ENCODE assay signal across 8 cellular contexts in the genomic region with DNA sequence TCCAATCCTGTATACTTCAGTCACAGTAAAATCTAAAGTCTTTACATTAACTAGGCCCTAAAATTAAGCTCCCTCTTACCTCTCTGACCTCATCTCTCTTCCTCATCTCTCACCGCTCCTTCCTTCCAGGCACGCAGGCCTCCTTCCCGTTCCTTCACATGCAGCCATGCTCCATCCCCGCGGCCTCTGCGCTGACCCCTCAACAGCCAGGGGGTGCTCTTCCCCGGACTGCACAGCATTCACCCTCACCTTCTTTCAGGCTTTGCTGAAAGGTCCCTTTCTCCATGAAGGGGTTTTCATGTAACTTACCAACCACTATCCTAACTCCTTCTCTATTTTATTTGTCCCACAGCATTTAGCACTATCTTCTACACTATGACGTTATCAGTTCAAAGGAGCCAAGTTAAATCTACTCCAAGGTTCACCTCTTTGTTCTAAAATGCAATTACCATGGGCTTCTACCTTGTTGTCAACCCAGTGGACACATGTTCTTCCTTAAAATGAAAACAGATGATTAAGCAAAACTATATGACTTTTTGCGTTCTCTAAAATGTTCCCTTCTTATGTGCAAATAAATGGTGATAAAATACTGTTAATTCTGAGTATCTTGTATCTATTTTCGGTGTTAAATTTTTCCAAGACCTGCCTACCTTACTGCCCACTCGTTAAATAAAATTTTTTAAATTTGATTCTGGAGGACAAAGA. TPM values are rescaled to one million over a fixed set of nuclear protein-coding genes. Genes with fewer than 3 reads are reported as not detected.
DNase-seq lines count a peak whose midpoint lies in the region; ATAC-seq, FAIRE-seq and TF ChIP-seq lines count a peak whose summit lies in the region.
"Had no signal": no experiment of that assay in that cellular context is flagged by ENCODE, and none has a peak within 500 bp of the region (broad histone marks: within the 10 kb centered on the region; RNA-seq: fewer than 3 reads in every experiment).

No MANE protein-coding gene starts in this region.

- no peaks in the 10 kb centered on the region for H3K79me2 ChIP-seq in smooth muscle cell (ENCODE audit: low read depth)

- H3K4me1 ChIP-seq in heart right ventricle = peaks cover 0 to 9% (median 0%) of the 10 kb centered on the region in 9 donors
- H3K4me1 ChIP-seq in smooth muscle cell (ENCODE audit: low read depth) = no peaks in the 10 kb centered on the region

- H3K27me3 ChIP-seq in heart right ventricle (no peaks in the 10 kb centered on the region), smooth muscle cell (ENCODE audit: low read depth) (no peaks in the 10 kb centered on the region)

- H3K4me3 Mint-ChIP-seq in T-helper 17 cell = no peak overlapping the region

- peaks cover 21% of the 10 kb centered on the region for H3K36me3 Mint-ChIP-seq in T-helper 17 cell (ENCODE audit: low read depth)

- H3K9me3 ChIP-seq in T-helper 17 cell (ENCODE audit: control insufficient read depth, low read length, poor library complexity, severe bottlenecking) (no peaks in the 10 kb centered on the region), heart right ventricle (peaks cover 0 to 8% (median 0%) of the 10 kb centered on the region in 11 donors), smooth muscle cell (replicated peaks; ENCODE audit: low read depth) (peaks cover 4% of the 10 kb centered on the region)

- intact Hi-C loops in heart right ventricle (cut with DNase I) = no loop called here

- H3K27ac Mint-ChIP-seq in T-helper 17 cell = peak overlapping the region; percentile 75

- TF ChIP-seq CTCF in heart right ventricle (IDR thresholded peaks at IDR 0.05) = peak in 8 of 9 donors; percentile 12 to 66 (median 54)
- peak; percentile 25 for TF ChIP-seq CTCF in smooth muscle cell (IDR thresholded peaks at IDR 0.05; ENCODE audit: borderline replicate concordance, insufficient read depth, poor library complexity, severe bottlenecking)

- H3K9ac ChIP-seq in smooth muscle cell (ENCODE audit: low read depth) = no peak overlapping the region

- DNase-seq in GM19239 (ENCODE audit: insufficient read length, low spot score) (no peak), T-helper 17 cell (no peak), heart right ventricle (peak in 1 of 2 donors; percentile 23), smooth muscle cell (lab: John Stamatoyannopoulos, UW; ENCODE audit: unreplicated experiment) (no peak), NCI-H1092 treated with DMSO at 0.1 percent for 48 hours (lab: John Stamatoyannopoulos, UW) (no peak)
- DNase-seq: small intestine had no signal

- no peak overlapping the region for H2AFZ ChIP-seq in smooth muscle cell (ENCODE audit: low read depth)

- FAIRE-seq in GM19239 (lab: Jason Lieb, UNC) = peak; percentile 39
- FAIRE-seq: small intestine had no signal

- no peaks in the 10 kb centered on the region for H3K27me3 Mint-ChIP-seq in T-helper 17 cell

- H3K27ac ChIP-seq in heart right ventricle (no peak overlapping the region), smooth muscle cell (ENCODE audit: low read depth) (no peak overlapping the region)

- H3F3A ChIP-seq in smooth muscle cell (ENCODE audit: low read depth) = no peaks in the 10 kb centered on the region

- peaks cover 31% of the 10 kb centered on the region for H3K4me1 Mint-ChIP-seq in T-helper 17 cell

- H3K36me3 ChIP-seq in heart right ventricle = peaks cover 0 to 67% (median 3%) of the 10 kb centered on the region in 9 donors
- peaks cover 10% of the 10 kb centered on the region for H3K36me3 ChIP-seq in smooth muscle cell (ENCODE audit: low read depth)

- H3K4me3 ChIP-seq in heart right ventricle (no peak overlapping the region), smooth muscle cell (no peak overlapping the region)

- WGBS in heart right ventricle, 2 donors = 48 to 50% methylated on average over 11 of the region's 11 CpGs
- 71% methylated on average over 11 of the region's 11 CpGs for WGBS in smooth muscle cell (ENCODE audit: low lambda C conversion rate)

- ATAC-seq in T-helper 17 cell (no peak), heart right ventricle (peak in 7 of 8 donors; percentile 44 to 82 (median 65)), HG02885 (IDR thresholded peaks at IDR 0.05; ENCODE audit: poor library complexity, unreplicated experiment) (no peak), GM18519 (IDR thresholded peaks at IDR 0.05; ENCODE audit: low FRiP score, unreplicated experiment) (no peak)

- no peaks in the 10 kb centered on the region for H4K20me1 ChIP-seq in smooth muscle cell (ENCODE audit: low read depth)

- no peak overlapping the region for H3K4me2 ChIP-seq in smooth muscle cell

RNA-seq across cellular contexts. Expression of gene APOA1, which starts 57.8 kb away (rescaled TPM):
- total RNA-seq in T-helper 17 cell (1 to 10 TPM in 1 of 2 donors, not detected in 1; 1.2 TPM), heart right ventricle (100 to 1,000 TPM in 2 of 10 donors, 10 to 100 TPM in 7, 1 to 10 TPM in 1; 3.8 to 178 (median 69.1) TPM), smooth muscle cell (1.2 and 2.5 TPM in 2 replicates)
- polyA plus RNA-seq in heart right ventricle (100 to 1,000 TPM in 1 of 2 donors, 10 to 100 TPM in 1; 71.5 to 398 TPM), smooth muscle cell (3.2 and 3.8 TPM in 2 replicates)

Comparison
In these comparisons a context has a peak if more than half of its experiments do, and no peak if none do; other contexts are left out.
1. ATAC-seq: peak in heart right ventricle (7 of 8); none in T-helper 17 cell (single experiment), HG02885 (single experiment) and GM18519 (single experiment).